3 cellular contexts compared by ENCODE assay signal in genomic region chr1:182704677-182705076, GRCh38.
TF ChIP-seq lines count a peak whose summit lies in the region.

No MANE protein-coding gene starts in this region.

TF ChIP-seq in HEK293, 187 proteins besides CTCF, POLR2A, EP300 and RAD21:
- TF ChIP-seq BCL6B (tag by site-specific recombination; IDR thresholded peaks at IDR 0.05) = no peak
- TF ChIP-seq, protein P1, sequence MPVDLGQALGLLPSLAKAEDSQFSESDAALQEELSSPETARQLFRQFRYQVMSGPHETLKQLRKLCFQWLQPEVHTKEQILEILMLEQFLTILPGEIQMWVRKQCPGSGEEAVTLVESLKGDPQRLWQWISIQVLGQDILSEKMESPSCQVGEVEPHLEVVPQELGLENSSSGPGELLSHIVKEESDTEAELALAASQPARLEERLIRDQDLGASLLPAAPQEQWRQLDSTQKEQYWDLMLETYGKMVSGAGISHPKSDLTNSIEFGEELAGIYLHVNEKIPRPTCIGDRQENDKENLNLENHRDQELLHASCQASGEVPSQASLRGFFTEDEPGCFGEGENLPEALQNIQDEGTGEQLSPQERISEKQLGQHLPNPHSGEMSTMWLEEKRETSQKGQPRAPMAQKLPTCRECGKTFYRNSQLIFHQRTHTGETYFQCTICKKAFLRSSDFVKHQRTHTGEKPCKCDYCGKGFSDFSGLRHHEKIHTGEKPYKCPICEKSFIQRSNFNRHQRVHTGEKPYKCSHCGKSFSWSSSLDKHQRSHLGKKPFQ (tag by site-specific recombination; IDR thresholded peaks at IDR 0.05) = peak; percentile 75; the same call in 1 of the 2 replicates

TF ChIP-seq in IMR-90, 13 proteins besides CTCF, POLR2A, EP300 and RAD21:
- TF ChIP-seq FOS (IDR thresholded peaks at IDR 0.05; ENCODE audit: low read depth, low read length) = no peak
- TF ChIP-seq USF2 (IDR thresholded peaks at IDR 0.05; ENCODE audit: low read depth, low read length) = no peak
- TF ChIP-seq CEBPB (IDR thresholded peaks at IDR 0.05; ENCODE audit: low read depth, low read length) = no peak
- TF ChIP-seq BHLHE40 (IDR thresholded peaks at IDR 0.05; ENCODE audit: low read depth, low read length) = no peak

TF ChIP-seq in H1, 55 proteins besides CTCF, POLR2A, EP300 and RAD21:
- no peak for TF ChIP-seq CTBP2 (IDR thresholded peaks at IDR 0.05; ENCODE audit: borderline replicate concordance, insufficient read depth, insufficient read length, low read length)
- no peak for TF ChIP-seq E2F6 (IDR thresholded peaks at IDR 0.05)
- no peak for TF ChIP-seq SIN3A (conservative IDR thresholded peaks at IDR 0.05 in 1 of 2, IDR thresholded peaks at IDR 0.05 in 1 of 2; ENCODE audit: low read depth in 1 of 2, low read length in 2 of 2)
- no peak for TF ChIP-seq JUN (IDR thresholded peaks at IDR 0.05; ENCODE audit: low read depth, low read length)
- no peak for TF ChIP-seq SRF (IDR thresholded peaks at IDR 0.05; ENCODE audit: low read depth, low read length)
- TF ChIP-seq ZNF274 (IDR thresholded peaks at IDR 0.05; ENCODE audit: borderline replicate concordance, extremely low read depth, low read length) = no peak
- TF ChIP-seq TBP (IDR thresholded peaks at IDR 0.05; ENCODE audit: low read depth, low read length) = no peak
- TF ChIP-seq CHD1 (IDR thresholded peaks at IDR 0.05; ENCODE audit: low read depth, low read length) = no peak
- no peak for TF ChIP-seq BCL11A (IDR thresholded peaks at IDR 0.05; ENCODE audit: low read depth in 2 of 2, low read length in 2 of 2)
- TF ChIP-seq NANOG (IDR thresholded peaks at IDR 0.05; ENCODE audit: insufficient read depth, low read depth, low read length, poor library complexity, severe bottlenecking) = no peak
- no peak for TF ChIP-seq CHD2 (IDR thresholded peaks at IDR 0.05; ENCODE audit: low read length)
- TF ChIP-seq, protein P2, sequence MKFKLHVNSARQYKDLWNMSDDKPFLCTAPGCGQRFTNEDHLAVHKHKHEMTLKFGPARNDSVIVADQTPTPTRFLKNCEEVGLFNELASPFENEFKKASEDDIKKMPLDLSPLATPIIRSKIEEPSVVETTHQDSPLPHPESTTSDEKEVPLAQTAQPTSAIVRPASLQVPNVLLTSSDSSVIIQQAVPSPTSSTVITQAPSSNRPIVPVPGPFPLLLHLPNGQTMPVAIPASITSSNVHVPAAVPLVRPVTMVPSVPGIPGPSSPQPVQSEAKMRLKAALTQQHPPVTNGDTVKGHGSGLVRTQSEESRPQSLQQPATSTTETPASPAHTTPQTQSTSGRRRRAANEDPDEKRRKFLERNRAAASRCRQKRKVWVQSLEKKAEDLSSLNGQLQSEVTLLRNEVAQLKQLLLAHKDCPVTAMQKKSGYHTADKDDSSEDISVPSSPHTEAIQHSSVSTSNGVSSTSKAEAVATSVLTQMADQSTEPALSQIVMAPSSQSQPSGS (IDR thresholded peaks at IDR 0.05; ENCODE audit: low read length) = no peak
- TF ChIP-seq, protein P3, sequence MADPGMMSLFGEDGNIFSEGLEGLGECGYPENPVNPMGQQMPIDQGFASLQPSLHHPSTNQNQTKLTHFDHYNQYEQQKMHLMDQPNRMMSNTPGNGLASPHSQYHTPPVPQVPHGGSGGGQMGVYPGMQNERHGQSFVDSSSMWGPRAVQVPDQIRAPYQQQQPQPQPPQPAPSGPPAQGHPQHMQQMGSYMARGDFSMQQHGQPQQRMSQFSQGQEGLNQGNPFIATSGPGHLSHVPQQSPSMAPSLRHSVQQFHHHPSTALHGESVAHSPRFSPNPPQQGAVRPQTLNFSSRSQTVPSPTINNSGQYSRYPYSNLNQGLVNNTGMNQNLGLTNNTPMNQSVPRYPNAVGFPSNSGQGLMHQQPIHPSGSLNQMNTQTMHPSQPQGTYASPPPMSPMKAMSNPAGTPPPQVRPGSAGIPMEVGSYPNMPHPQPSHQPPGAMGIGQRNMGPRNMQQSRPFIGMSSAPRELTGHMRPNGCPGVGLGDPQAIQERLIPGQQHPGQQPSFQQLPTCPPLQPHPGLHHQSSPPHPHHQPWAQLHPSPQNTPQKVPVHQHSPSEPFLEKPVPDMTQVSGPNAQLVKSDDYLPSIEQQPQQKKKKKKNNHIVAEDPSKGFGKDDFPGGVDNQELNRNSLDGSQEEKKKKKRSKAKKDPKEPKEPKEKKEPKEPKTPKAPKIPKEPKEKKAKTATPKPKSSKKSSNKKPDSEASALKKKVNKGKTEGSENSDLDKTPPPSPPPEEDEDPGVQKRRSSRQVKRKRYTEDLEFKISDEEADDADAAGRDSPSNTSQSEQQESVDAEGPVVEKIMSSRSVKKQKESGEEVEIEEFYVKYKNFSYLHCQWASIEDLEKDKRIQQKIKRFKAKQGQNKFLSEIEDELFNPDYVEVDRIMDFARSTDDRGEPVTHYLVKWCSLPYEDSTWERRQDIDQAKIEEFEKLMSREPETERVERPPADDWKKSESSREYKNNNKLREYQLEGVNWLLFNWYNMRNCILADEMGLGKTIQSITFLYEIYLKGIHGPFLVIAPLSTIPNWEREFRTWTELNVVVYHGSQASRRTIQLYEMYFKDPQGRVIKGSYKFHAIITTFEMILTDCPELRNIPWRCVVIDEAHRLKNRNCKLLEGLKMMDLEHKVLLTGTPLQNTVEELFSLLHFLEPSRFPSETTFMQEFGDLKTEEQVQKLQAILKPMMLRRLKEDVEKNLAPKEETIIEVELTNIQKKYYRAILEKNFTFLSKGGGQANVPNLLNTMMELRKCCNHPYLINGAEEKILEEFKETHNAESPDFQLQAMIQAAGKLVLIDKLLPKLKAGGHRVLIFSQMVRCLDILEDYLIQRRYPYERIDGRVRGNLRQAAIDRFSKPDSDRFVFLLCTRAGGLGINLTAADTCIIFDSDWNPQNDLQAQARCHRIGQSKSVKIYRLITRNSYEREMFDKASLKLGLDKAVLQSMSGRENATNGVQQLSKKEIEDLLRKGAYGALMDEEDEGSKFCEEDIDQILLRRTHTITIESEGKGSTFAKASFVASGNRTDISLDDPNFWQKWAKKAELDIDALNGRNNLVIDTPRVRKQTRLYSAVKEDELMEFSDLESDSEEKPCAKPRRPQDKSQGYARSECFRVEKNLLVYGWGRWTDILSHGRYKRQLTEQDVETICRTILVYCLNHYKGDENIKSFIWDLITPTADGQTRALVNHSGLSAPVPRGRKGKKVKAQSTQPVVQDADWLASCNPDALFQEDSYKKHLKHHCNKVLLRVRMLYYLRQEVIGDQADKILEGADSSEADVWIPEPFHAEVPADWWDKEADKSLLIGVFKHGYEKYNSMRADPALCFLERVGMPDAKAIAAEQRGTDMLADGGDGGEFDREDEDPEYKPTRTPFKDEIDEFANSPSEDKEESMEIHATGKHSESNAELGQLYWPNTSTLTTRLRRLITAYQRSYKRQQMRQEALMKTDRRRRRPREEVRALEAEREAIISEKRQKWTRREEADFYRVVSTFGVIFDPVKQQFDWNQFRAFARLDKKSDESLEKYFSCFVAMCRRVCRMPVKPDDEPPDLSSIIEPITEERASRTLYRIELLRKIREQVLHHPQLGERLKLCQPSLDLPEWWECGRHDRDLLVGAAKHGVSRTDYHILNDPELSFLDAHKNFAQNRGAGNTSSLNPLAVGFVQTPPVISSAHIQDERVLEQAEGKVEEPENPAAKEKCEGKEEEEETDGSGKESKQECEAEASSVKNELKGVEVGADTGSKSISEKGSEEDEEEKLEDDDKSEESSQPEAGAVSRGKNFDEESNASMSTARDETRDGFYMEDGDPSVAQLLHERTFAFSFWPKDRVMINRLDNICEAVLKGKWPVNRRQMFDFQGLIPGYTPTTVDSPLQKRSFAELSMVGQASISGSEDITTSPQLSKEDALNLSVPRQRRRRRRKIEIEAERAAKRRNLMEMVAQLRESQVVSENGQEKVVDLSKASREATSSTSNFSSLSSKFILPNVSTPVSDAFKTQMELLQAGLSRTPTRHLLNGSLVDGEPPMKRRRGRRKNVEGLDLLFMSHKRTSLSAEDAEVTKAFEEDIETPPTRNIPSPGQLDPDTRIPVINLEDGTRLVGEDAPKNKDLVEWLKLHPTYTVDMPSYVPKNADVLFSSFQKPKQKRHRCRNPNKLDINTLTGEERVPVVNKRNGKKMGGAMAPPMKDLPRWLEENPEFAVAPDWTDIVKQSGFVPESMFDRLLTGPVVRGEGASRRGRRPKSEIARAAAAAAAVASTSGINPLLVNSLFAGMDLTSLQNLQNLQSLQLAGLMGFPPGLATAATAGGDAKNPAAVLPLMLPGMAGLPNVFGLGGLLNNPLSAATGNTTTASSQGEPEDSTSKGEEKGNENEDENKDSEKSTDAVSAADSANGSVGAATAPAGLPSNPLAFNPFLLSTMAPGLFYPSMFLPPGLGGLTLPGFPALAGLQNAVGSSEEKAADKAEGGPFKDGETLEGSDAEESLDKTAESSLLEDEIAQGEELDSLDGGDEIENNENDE (IDR thresholded peaks at IDR 0.05; ENCODE audit: insufficient replicate concordance, low read length) = no peak
- TF ChIP-seq EZH2 (IDR thresholded peaks at IDR 0.05; ENCODE audit: low read depth, low read length, severe bottlenecking) = no peak
- TF ChIP-seq BRCA1 (IDR thresholded peaks at IDR 0.05; ENCODE audit: low read depth, low read length) = no peak
- no peak for TF ChIP-seq CBX8 (IDR thresholded peaks at IDR 0.05; ENCODE audit: borderline replicate concordance, low read depth, low read length)
- no peak for TF ChIP-seq SIX5 (IDR thresholded peaks at IDR 0.05; ENCODE audit: low read depth, low read length)
- TF ChIP-seq SAP30 (IDR thresholded peaks at IDR 0.05; ENCODE audit: insufficient read depth, insufficient replicate concordance, low read length) = no peak
- no peak for TF ChIP-seq USF2 (IDR thresholded peaks at IDR 0.05; ENCODE audit: low read length)
- no peak for TF ChIP-seq RXRA (IDR thresholded peaks at IDR 0.05; ENCODE audit: insufficient read depth, low read depth, low read length)
TF ChIP-seq in H1: peak in this region for 0.
